In genomic region chr1:229286099-229286766, GRCh38 we compare ENCODE assay signal across 1 cellular context.
A peak's percentile ranks its signal among the peaks of the same experiment; 100 is the strongest.
TF ChIP-seq lines count a peak whose summit lies in the region.

No MANE protein-coding gene starts in this region.

TF ChIP-seq in K562, 482 proteins besides CTCF, POLR2A, EP300 and RAD21:
- TF ChIP-seq THRAP3 (IDR thresholded peaks at IDR 0.05; ENCODE audit: borderline replicate concordance) (no peak), ZNF316 (IDR thresholded peaks at IDR 0.05) (peak; percentile 67), MAFF (IDR thresholded peaks at IDR 0.05; ENCODE audit: low read length) (peak; percentile 30; the same call in 1 of the 2 replicates), C11orf30 (IDR thresholded peaks at IDR 0.05; ENCODE audit: low read depth) (peak; percentile 53), ETV6 (IDR thresholded peaks at IDR 0.05; ENCODE audit: borderline replicate concordance in 1 of 2, low read depth in 2 of 2, low read length in 1 of 2) (no peak), ETV6 (CRISPR knock-in tag; IDR thresholded peaks at IDR 0.05; ENCODE audit: borderline replicate concordance) (no peak), MAFK (IDR thresholded peaks at IDR 0.05; ENCODE audit: low read length) (peak; percentile 8; the same call in 1 of the 2 replicates), ZFPM2 (CRISPR knock-in tag; IDR thresholded peaks at IDR 0.05) (no peak), MAFG (tag; conservative IDR thresholded peaks at IDR 0.05) (peak; percentile 53)
